7 cellular contexts compared by ENCODE assay signal in genomic region chr17:40586264-40586663, GRCh38. TPM values are rescaled to one million over a fixed set of nuclear protein-coding genes. Genes with fewer than 3 reads are reported as not detected.
A peak's percentile ranks its signal among the peaks of the same experiment; 100 is the strongest.
DNase-seq lines count a peak whose midpoint lies in the region; ATAC-seq, FAIRE-seq and TF ChIP-seq lines count a peak whose summit lies in the region.
"Not testable (repeated sequence)": the region's sequence is repeated elsewhere in the genome, so short reads cannot be mapped to it uniquely, and the experiment has no call there.

No MANE protein-coding gene starts in this region.

- POLR2A ChIA-PET in CD4-positive, alpha-beta T cell (lab: Charles Lee) = interaction anchor here (0.9 to 11.8 kb wide), 8 partner anchors 9 to 27 kb away, joined by 3 to 168 read pairs (median 4); partner anchors contain the start of gene CCR7
- POLR2A ChIA-PET in T-cell (lab: Charles Lee) (interaction anchor here in 1 of 2 donors (1.1 kb wide), 1 partner anchor 27 kb away, joined by 3 read pairs; no protein-coding TSS in a partner anchor), GM12878 (lab: Charles Lee) (interaction anchor here (1.7 kb wide), 1 partner anchor 17 kb away, joined by 4 read pairs; no protein-coding TSS in a partner anchor)
- POLR2A ChIA-PET in naive thymus-derived CD8-positive, alpha-beta T cell (lab: Charles Lee) = interaction anchor here (0.7 to 14.2 kb wide), 7 partner anchors 8 to 1102 kb away, joined by 3 to 481 read pairs (median 14); partner anchors contain the start of genes CCR7 and EIF1

- H3K9me3 ChIP-seq in CD4-positive, alpha-beta T cell (ENCODE audit: control insufficient read depth, low read length) = not testable (repeated sequence)
- peaks cover 14% of the 10 kb centered on the region for H3K9me3 ChIP-seq in GM12878 (replicated peaks; ENCODE audit: control insufficient read depth, insufficient read depth, low read length)

- not testable (repeated sequence) for H2AFZ ChIP-seq in GM12878 (ENCODE audit: control insufficient read depth, low read depth, low read length)

- peaks cover 39% of the 10 kb centered on the region for H3K36me3 Mint-ChIP-seq in CD4-positive, alpha-beta T cell (ENCODE audit: low read depth)
- H3K36me3 Mint-ChIP-seq in T-cell = peaks cover 21% of the 10 kb centered on the region
- peaks cover 30% of the 10 kb centered on the region for H3K36me3 Mint-ChIP-seq in activated CD4-positive, alpha-beta T cell treated with anti-CD3 and anti-CD28 coated beads, Interleukin-2, amount 10 ng/mL, durations not matched to agents 24 days and 14 days (ENCODE audit: low read depth)
- peaks cover 26% of the 10 kb centered on the region for H3K36me3 Mint-ChIP-seq in activated T-cell treated with anti-CD3 and anti-CD28 coated beads, Interleukin-2, amount 50 U/mL, for 24 hours (ENCODE audit: low read depth)
- peaks cover 46% of the 10 kb centered on the region for H3K36me3 Mint-ChIP-seq in activated naive CD4-positive, alpha-beta T cell treated with anti-CD3 and anti-CD28 coated beads, Interleukin-2, amount 10 ng/mL, durations not matched to agents 7 days and 5 days
- peaks cover 0 to 15% (median 12%) of the 10 kb centered on the region in 3 donors for H3K36me3 Mint-ChIP-seq in naive thymus-derived CD8-positive, alpha-beta T cell

- not testable (repeated sequence) for TF ChIP-seq RAD21 in GM12878 (IDR thresholded peaks at IDR 0.05; ENCODE audit: insufficient read depth, low read depth, low read length)

- not testable (repeated sequence) for TF ChIP-seq CTCF in CD4-positive, alpha-beta T cell (IDR thresholded peaks at IDR 0.05); GM12878 (IDR thresholded peaks at IDR 0.05 in 2 of 3, conservative IDR thresholded peaks at IDR 0.05 in 1 of 3; ENCODE audit: control insufficient read depth in 2 of 3, extremely low read depth in 1 of 3, insufficient read depth in 1 of 3, low read depth in 3 of 3, low read length in 3 of 3)

- RAD21 ChIA-PET in GM12878 (lab: Charles Lee; ENCODE audit: unreplicated experiment) = interaction anchor here (1.0 to 2.3 kb wide), 5 partner anchors 10 to 29 kb away, joined by 3 to 8 read pairs (median 4); no protein-coding TSS in a partner anchor

- H3K79me2 ChIP-seq in GM12878 (ENCODE audit: control insufficient read depth, insufficient read depth, low read length) = not testable (repeated sequence)

- not testable (repeated sequence) for H3K36me3 ChIP-seq in GM12878 (ENCODE audit: control insufficient read depth in 2 of 2, insufficient read depth in 2 of 2, low read length in 1 of 2)

- H3K27ac Mint-ChIP-seq in CD4-positive, alpha-beta T cell = peak overlapping the region; percentile 97
- peak overlapping the region; percentile 91 to 97 for H3K27ac Mint-ChIP-seq in T-cell
- H3K27ac Mint-ChIP-seq in activated CD4-positive, alpha-beta T cell treated with anti-CD3 and anti-CD28 coated beads, Interleukin-2, amount 10 ng/mL, durations not matched to agents 24 days and 14 days = peak overlapping the region; percentile 75
- H3K27ac Mint-ChIP-seq in activated T-cell treated with anti-CD3 and anti-CD28 coated beads, Interleukin-2, amount 50 U/mL, for 24 hours = peak overlapping the region; percentile 59
- peak overlapping the region; percentile 91 for H3K27ac Mint-ChIP-seq in activated naive CD4-positive, alpha-beta T cell treated with anti-CD3 and anti-CD28 coated beads, Interleukin-2, amount 10 ng/mL, durations not matched to agents 7 days and 5 days
- H3K27ac Mint-ChIP-seq in naive thymus-derived CD8-positive, alpha-beta T cell = peak overlapping the region; percentile 89 to 99 (median 96)

- H3K27me3 Mint-ChIP-seq in CD4-positive, alpha-beta T cell; T-cell; activated CD4-positive, alpha-beta T cell treated with anti-CD3 and anti-CD28 coated beads, Interleukin-2, amount 10 ng/mL, durations not matched to agents 24 days and 14 days; activated T-cell treated with anti-CD3 and anti-CD28 coated beads, Interleukin-2, amount 50 U/mL, for 24 hours; activated naive CD4-positive, alpha-beta T cell treated with anti-CD3 and anti-CD28 coated beads, Interleukin-2, amount 10 ng/mL, durations not matched to agents 7 days and 5 days; naive thymus-derived CD8-positive, alpha-beta T cell: not testable (repeated sequence)

- not testable (repeated sequence) for FAIRE-seq in GM12878 (lab: Jason Lieb, UNC)

- peak overlapping the region; percentile 38 for H3K27ac ChIP-seq in CD4-positive, alpha-beta T cell (ENCODE audit: low read depth, low read length)
- H3K27ac ChIP-seq in GM12878 (ENCODE audit: control insufficient read depth, insufficient read depth) = not testable (repeated sequence)

- in situ Hi-C loops in GM12878 (cut with MboI) = not testable (repeated sequence)

- not testable (repeated sequence) for H3K4me2 ChIP-seq in GM12878 (ENCODE audit: control insufficient read depth, insufficient read depth)

- not testable (repeated sequence) for H3K9ac ChIP-seq in GM12878 (ENCODE audit: control insufficient read depth, insufficient read depth, low read length)

- H3K27me3 ChIP-seq in CD4-positive, alpha-beta T cell (ENCODE audit: control insufficient read depth, insufficient read depth, low read length); GM12878 (replicated peaks in 1 of 2; ENCODE audit: control insufficient read depth in 2 of 2, insufficient read depth in 2 of 2, low read length in 1 of 2): not testable (repeated sequence)

- H3K4me3 ChIP-seq in GM12878 = not testable (repeated sequence)

- not testable (repeated sequence) for BruUV-seq in GM12878 (replicated peaks; lab: Mats Ljungman, UMichigan)

- CTCF ChIA-PET in CD4-positive, alpha-beta T cell (lab: Charles Lee) = interaction anchor here (1.2 kb wide), 1 partner anchor 29 kb away, joined by 3 read pairs; no protein-coding TSS in a partner anchor
- CTCF ChIA-PET in T-cell (lab: Charles Lee); activated naive CD4-positive, alpha-beta T cell treated with anti-CD3 and anti-CD28 coated beads, Interleukin-2, amount 10 ng/mL, durations not matched to agents 7 days and 5 days (lab: Charles Lee): not testable (repeated sequence)
- CTCF ChIA-PET in GM12878 (lab: Yijun Ruan, JAX) = interaction anchor here (1.2 kb wide), 1 partner anchor 9 kb away, joined by 3 read pairs; no protein-coding TSS in a partner anchor

- not testable (repeated sequence) for H4K20me1 ChIP-seq in GM12878 (ENCODE audit: control insufficient read depth, insufficient read depth)

- ATAC-seq in CD4-positive, alpha-beta T cell (ENCODE audit: poor library complexity); T-cell (replicated peaks in 1 of 4); GM12878; naive thymus-derived CD8-positive, alpha-beta T cell: not testable (repeated sequence)

- intact Hi-C loops in CD4-positive, alpha-beta T cell (cut with DNase I, micrococcal nuclease); GM12878 (cut with micrococcal nuclease; ENCODE audit: unreplicated experiment): not testable (repeated sequence)
- intact Hi-C loops in activated CD4-positive, alpha-beta T cell treated with anti-CD3 and anti-CD28 coated beads, Interleukin-2, amount 10 ng/mL, durations not matched to agents 24 days and 14 days (cut with micrococcal nuclease) = loop anchor here (1.0 to 2.0 kb wide), 2 partner anchors 12 to 13 kb away; no protein-coding TSS in a partner anchor

- WGBS in GM12878 (ENCODE audit: insufficient coverage, insufficient replicate concordance, low lambda C conversion rate, missing lambda C conversion rate) = 15% methylated on average over 3 of the region's 3 CpGs

- peaks cover 15% of the 10 kb centered on the region for H3K4me1 ChIP-seq in GM12878 (ENCODE audit: control insufficient read depth, insufficient read depth, low read length)

- H3K9me3 Mint-ChIP-seq in CD4-positive, alpha-beta T cell = peaks cover 23% of the 10 kb centered on the region
- H3K9me3 Mint-ChIP-seq in T-cell = peaks cover 5 to 23% (median 12%) of the 10 kb centered on the region in 3 donors
- H3K9me3 Mint-ChIP-seq in activated CD4-positive, alpha-beta T cell treated with anti-CD3 and anti-CD28 coated beads, Interleukin-2, amount 10 ng/mL, durations not matched to agents 24 days and 14 days = peaks cover 24% of the 10 kb centered on the region
- peaks cover 41% of the 10 kb centered on the region for H3K9me3 Mint-ChIP-seq in activated T-cell treated with anti-CD3 and anti-CD28 coated beads, Interleukin-2, amount 50 U/mL, for 24 hours
- peaks cover 40% of the 10 kb centered on the region for H3K9me3 Mint-ChIP-seq in activated naive CD4-positive, alpha-beta T cell treated with anti-CD3 and anti-CD28 coated beads, Interleukin-2, amount 10 ng/mL, durations not matched to agents 7 days and 5 days
- peaks cover 0 to 40% (median 20%) of the 10 kb centered on the region in 9 donors for H3K9me3 Mint-ChIP-seq in naive thymus-derived CD8-positive, alpha-beta T cell

- peaks cover 97% of the 10 kb centered on the region for H3K4me1 Mint-ChIP-seq in CD4-positive, alpha-beta T cell (ENCODE audit: low read depth)
- peaks cover 96 to 98% (median 97%) of the 10 kb centered on the region in 3 donors for H3K4me1 Mint-ChIP-seq in T-cell
- H3K4me1 Mint-ChIP-seq in activated CD4-positive, alpha-beta T cell treated with anti-CD3 and anti-CD28 coated beads, Interleukin-2, amount 10 ng/mL, durations not matched to agents 24 days and 14 days = peaks cover 72% of the 10 kb centered on the region
- peaks cover 94% of the 10 kb centered on the region for H3K4me1 Mint-ChIP-seq in activated T-cell treated with anti-CD3 and anti-CD28 coated beads, Interleukin-2, amount 50 U/mL, for 24 hours (ENCODE audit: low read depth)
- peaks cover 93% of the 10 kb centered on the region for H3K4me1 Mint-ChIP-seq in activated naive CD4-positive, alpha-beta T cell treated with anti-CD3 and anti-CD28 coated beads, Interleukin-2, amount 10 ng/mL, durations not matched to agents 7 days and 5 days
- H3K4me1 Mint-ChIP-seq in naive thymus-derived CD8-positive, alpha-beta T cell = peaks cover 66 to 99% (median 97%) of the 10 kb centered on the region in 4 donors

- SMC1A ChIA-PET in GM12878 (lab: Charles Lee; ENCODE audit: uncharacterized antibody, unreplicated experiment) = interaction anchor here (1.9 to 2.9 kb wide), 4 partner anchors 8 to 16 kb away, joined by 9 to 16 read pairs (median 12); no protein-coding TSS in a partner anchor

- DNase-seq in CD4-positive, alpha-beta T cell; T-cell; activated T-cell treated with anti-CD3 and anti-CD28 coated beads, Interleukin-2, amount 50 U/mL, for 24 hours; activated naive CD4-positive, alpha-beta T cell treated with anti-CD3 and anti-CD28 coated beads, Interleukin-2, amount 10 ng/mL, durations not matched to agents 7 days and 5 days; GM12878 (ENCODE audit: low read depth, low spot score): not testable (repeated sequence)
- DNase-seq in activated CD4-positive, alpha-beta T cell treated with anti-CD3 and anti-CD28 coated beads, Interleukin-2, amount 10 ng/mL, durations not matched to agents 24 days and 14 days = peak; percentile 63
- peak in 4 of 10 donors; percentile 35 to 61 (median 51) for DNase-seq in naive thymus-derived CD8-positive, alpha-beta T cell

- not testable (repeated sequence) for TF ChIP-seq POLR2A in GM12878 (IDR thresholded peaks at IDR 0.05; ENCODE audit: low read depth, low read length)

- TF ChIP-seq EP300 in GM12878 (IDR thresholded peaks at IDR 0.05; ENCODE audit: borderline replicate concordance in 1 of 2, control insufficient read depth in 1 of 2, low read depth in 2 of 2, low read length in 2 of 2) = not testable (repeated sequence)

- peak overlapping the region; percentile 59 for H3K4me3 Mint-ChIP-seq in CD4-positive, alpha-beta T cell
- peak overlapping the region; percentile 28 to 74 (median 41) for H3K4me3 Mint-ChIP-seq in T-cell
- H3K4me3 Mint-ChIP-seq in activated CD4-positive, alpha-beta T cell treated with anti-CD3 and anti-CD28 coated beads, Interleukin-2, amount 10 ng/mL, durations not matched to agents 24 days and 14 days = peak overlapping the region; percentile 51
- peak overlapping the region; percentile 36 for H3K4me3 Mint-ChIP-seq in activated T-cell treated with anti-CD3 and anti-CD28 coated beads, Interleukin-2, amount 50 U/mL, for 24 hours
- H3K4me3 Mint-ChIP-seq in activated naive CD4-positive, alpha-beta T cell treated with anti-CD3 and anti-CD28 coated beads, Interleukin-2, amount 10 ng/mL, durations not matched to agents 7 days and 5 days = peak overlapping the region; percentile 10
- peak overlapping the region; percentile 45 to 82 (median 70) for H3K4me3 Mint-ChIP-seq in naive thymus-derived CD8-positive, alpha-beta T cell

RNA-seq across cellular contexts. Expression of gene CCR7, which starts 21.0 kb away (rescaled TPM):
- 100 to 1,000 TPM; 170 to 180 TPM for total RNA-seq in CD4-positive, alpha-beta T cell
- total RNA-seq in T-cell (100 to 1,000 TPM; 173 to 438 (median 340) TPM), GM12878 (2014; rRNA removed) (235 and 242 TPM in 2 replicates), GM12878 (2014; rRNA removed; fragmentation: Illumina TruSeq; extraction: Trizol) (131 and 136 TPM in 2 replicates), GM12878 (2021) (192 and 209 TPM in 2 replicates)
- total RNA-seq in activated CD4-positive, alpha-beta T cell treated with anti-CD3 and anti-CD28 coated beads, Interleukin-2, amount 10 ng/mL, durations not matched to agents 24 days and 14 days = 217 and 220 TPM in 2 replicates
- 1,072 and 1,160 TPM in 2 replicates for total RNA-seq in GM12878 (2013; cell fraction: nucleolus; rRNA removed)
- 96.4 TPM for polyA plus RNA-seq in GM12878 (2011; ENCODE audit: low read depth)
- polyA plus RNA-seq in GM12878 (2011; rRNA removed) (696 and 1,171 TPM in 2 replicates), GM12878 (2014; fragmentation: Illumina TruSeq; extraction: Trizol) (171 and 245 TPM in 2 replicates), GM12878 (2014; fragmentation: Nextera tagmentation; extraction: Ambion mirVana) (100 to 1,000 TPM; 235 to 294 TPM), GM12878 (2014; rRNA removed) (258 and 274 TPM in 2 replicates), GM12878 (2016; fragmentation: Nextera tagmentation; extraction: Ambion mirVana) (100 to 1,000 TPM; 571 to 606 TPM)
- polyA plus RNA-seq in GM12878 (2011; cell fraction: cytosol; rRNA removed) = 1,486 and 1,699 TPM in 2 replicates
- 1,140 and 1,750 TPM in 2 replicates for polyA plus RNA-seq in GM12878 (2011; cell fraction: nucleus; rRNA removed)
- polyA plus RNA-seq in GM12878 (2012) = 149 and 215 TPM in 2 replicates
- 2,298 and 2,348 TPM in 2 replicates for polyA minus RNA-seq in GM12878 (2011; rRNA and poly(A)+ RNA removed)
- polyA minus RNA-seq in GM12878 (2011; cell fraction: cytosol; rRNA and poly(A)+ RNA removed) = 332 and 352 TPM in 2 replicates
- polyA minus RNA-seq in GM12878 (2011; cell fraction: nucleus; rRNA and poly(A)+ RNA removed) = 378 and 542 TPM in 2 replicates
- 100 to 1,000 TPM; 571 to 574 TPM for total RNA-seq in naive thymus-derived CD8-positive, alpha-beta T cell
- polyA plus RNA-seq in naive thymus-derived CD8-positive, alpha-beta T cell = 1,000 to 10,000 TPM in 2 of 3 donors, 100 to 1,000 TPM in 1; 897 to 2,008 (median 1,531) TPM

Comparison
In these comparisons a context has a peak if more than half of its experiments do, and no peak if none do; other contexts are left out.
1. H3K4me3 Mint-ChIP-seq: peak in every context shown above with its lines; median percentile 70 in naive thymus-derived CD8-positive, alpha-beta T cell; 59 in CD4-positive, alpha-beta T cell; 51 in activated CD4-positive, alpha-beta T cell treated with anti-CD3 and anti-CD28 coated beads, Interleukin-2, amount 10 ng/mL, durations not matched to agents 24 days and 14 days; 41 in T-cell; 36 in activated T-cell treated with anti-CD3 and anti-CD28 coated beads, Interleukin-2, amount 50 U/mL, for 24 hours; 10 in activated naive CD4-positive, alpha-beta T cell treated with anti-CD3 and anti-CD28 coated beads, Interleukin-2, amount 10 ng/mL, durations not matched to agents 7 days and 5 days.